ENCODE assay signal across 35 cellular contexts in genomic region chr7:28885771-28886170, GRCh38.
"Had no signal": no experiment of that assay in that cellular context is flagged by ENCODE, and none has a peak within 500 bp of the region (broad histone marks: within the 10 kb centered on the region; RNA-seq: fewer than 3 reads in every experiment).

No MANE protein-coding gene starts in this region.

- H3K36me3 ChIP-seq: MG63 had no signal

- H3K4me3 ChIP-seq: MG63 had no signal

- DNase-seq: Karpas-422, Kasumi-1, MG63, MM.1S, MV-4-11, NCI-H1048, NCI-H1092, NCI-H1092 treated with DMSO at 0.1 percent for 48 hours, NCI-H1105, NCI-H1105 treated with DMSO at 0.1 percent for 48 hours, NCI-H1417, NCI-H1417 treated with DMSO at 0.1 percent for 48 hours, NCI-H1436, NCI-H1436 treated with DMSO at 0.1 percent for 48 hours, NCI-H146, NCI-H1694, NCI-H1694 treated with DMSO at 0.1 percent for 48 hours, NCI-H187, NCI-H187 treated with DMSO at 0.1 percent for 48 hours, NCI-H1930, NCI-H2029, NCI-H2029 treated with DMSO at 0.1 percent for 48 hours, NCI-H2081, NCI-H2081 treated with DMSO at 0.1 percent for 48 hours, NCI-H2107, NCI-H2171, NCI-H2171 treated with DMSO at 0.1 percent for 48 hours, NCI-H2227 treated with DMSO at 0.1 percent for 48 hours, NCI-H226, NCI-H345, NCI-H446, NCI-H446 treated with DMSO at 0.1 percent for 48 hours, NCI-H510A, NCI-H510A treated with DMSO at 0.1 percent for 48 hours, NCI-H524 had no signal

- H3K27me3 ChIP-seq: MG63 had no signal

- H3K9me3 ChIP-seq: MG63 had no signal
